Comparison of ENCODE assay signal across 1 cellular context in the genomic region with DNA sequence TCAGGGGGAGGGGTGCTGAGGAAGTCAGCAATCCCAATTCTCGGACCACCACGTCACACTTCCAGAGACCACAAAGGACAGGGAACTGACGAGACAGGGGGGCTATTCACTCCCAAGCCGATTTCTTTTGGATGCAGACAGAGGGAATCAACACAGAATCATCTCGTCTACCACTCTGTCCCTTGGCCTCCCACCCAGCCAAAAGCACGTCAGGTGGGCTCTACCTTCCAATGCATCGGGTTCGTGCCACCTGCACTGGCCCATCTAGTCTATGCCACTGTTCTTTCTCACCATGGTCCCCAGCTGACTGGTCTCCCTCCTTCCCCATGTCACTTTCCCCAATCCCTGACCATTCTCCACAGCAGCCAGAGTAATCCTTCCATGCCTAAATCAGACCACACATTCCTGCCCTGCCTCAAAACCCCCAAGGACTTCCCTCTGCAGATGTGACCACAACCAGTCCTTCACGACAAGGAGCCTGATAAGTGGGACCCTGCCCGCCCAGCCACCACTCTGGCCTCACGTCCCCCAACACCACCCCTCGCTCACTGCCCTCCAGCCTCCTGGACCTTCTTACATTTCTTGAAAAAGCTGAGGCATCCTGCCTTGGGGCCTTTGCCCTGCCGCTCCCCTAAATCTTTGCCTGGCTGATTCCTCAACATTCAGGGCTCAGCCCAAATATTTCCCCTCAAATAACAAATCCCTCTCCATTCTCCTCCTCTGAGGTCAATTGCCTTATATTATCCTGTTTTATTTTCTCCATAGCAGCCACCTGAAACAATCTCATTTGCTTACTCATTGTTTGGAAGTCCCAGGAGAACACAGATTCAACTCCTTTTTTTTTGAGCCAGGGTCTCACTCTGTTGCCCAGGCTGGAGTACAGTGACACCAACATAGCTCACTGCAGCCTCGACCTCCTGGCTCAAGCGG.
TF ChIP-seq lines count a peak whose summit lies in the region.

No MANE protein-coding gene starts in this region.

TF ChIP-seq in HepG2, 621 proteins besides CTCF, POLR2A, EP300 and RAD21 (continued from another document):
- TF ChIP-seq, protein P1, sequence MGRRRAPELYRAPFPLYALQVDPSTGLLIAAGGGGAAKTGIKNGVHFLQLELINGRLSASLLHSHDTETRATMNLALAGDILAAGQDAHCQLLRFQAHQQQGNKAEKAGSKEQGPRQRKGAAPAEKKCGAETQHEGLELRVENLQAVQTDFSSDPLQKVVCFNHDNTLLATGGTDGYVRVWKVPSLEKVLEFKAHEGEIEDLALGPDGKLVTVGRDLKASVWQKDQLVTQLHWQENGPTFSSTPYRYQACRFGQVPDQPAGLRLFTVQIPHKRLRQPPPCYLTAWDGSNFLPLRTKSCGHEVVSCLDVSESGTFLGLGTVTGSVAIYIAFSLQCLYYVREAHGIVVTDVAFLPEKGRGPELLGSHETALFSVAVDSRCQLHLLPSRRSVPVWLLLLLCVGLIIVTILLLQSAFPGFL (CRISPR knock-in tag; IDR thresholded peaks at IDR 0.05) = no peak
- TF ChIP-seq GZF1 (CRISPR knock-in tag; IDR thresholded peaks at IDR 0.05) = no peak
- no peak for TF ChIP-seq ZKSCAN8 (CRISPR knock-in tag; IDR thresholded peaks at IDR 0.05; ENCODE audit: borderline replicate concordance)
- TF ChIP-seq PHF8 (CRISPR knock-in tag; IDR thresholded peaks at IDR 0.05) = no peak
- no peak for TF ChIP-seq REPIN1 (CRISPR knock-in tag; IDR thresholded peaks at IDR 0.05; ENCODE audit: borderline replicate concordance, low read depth)
- no peak for TF ChIP-seq MYNN (CRISPR knock-in tag; IDR thresholded peaks at IDR 0.05; ENCODE audit: low read depth)
- TF ChIP-seq, protein P2, sequence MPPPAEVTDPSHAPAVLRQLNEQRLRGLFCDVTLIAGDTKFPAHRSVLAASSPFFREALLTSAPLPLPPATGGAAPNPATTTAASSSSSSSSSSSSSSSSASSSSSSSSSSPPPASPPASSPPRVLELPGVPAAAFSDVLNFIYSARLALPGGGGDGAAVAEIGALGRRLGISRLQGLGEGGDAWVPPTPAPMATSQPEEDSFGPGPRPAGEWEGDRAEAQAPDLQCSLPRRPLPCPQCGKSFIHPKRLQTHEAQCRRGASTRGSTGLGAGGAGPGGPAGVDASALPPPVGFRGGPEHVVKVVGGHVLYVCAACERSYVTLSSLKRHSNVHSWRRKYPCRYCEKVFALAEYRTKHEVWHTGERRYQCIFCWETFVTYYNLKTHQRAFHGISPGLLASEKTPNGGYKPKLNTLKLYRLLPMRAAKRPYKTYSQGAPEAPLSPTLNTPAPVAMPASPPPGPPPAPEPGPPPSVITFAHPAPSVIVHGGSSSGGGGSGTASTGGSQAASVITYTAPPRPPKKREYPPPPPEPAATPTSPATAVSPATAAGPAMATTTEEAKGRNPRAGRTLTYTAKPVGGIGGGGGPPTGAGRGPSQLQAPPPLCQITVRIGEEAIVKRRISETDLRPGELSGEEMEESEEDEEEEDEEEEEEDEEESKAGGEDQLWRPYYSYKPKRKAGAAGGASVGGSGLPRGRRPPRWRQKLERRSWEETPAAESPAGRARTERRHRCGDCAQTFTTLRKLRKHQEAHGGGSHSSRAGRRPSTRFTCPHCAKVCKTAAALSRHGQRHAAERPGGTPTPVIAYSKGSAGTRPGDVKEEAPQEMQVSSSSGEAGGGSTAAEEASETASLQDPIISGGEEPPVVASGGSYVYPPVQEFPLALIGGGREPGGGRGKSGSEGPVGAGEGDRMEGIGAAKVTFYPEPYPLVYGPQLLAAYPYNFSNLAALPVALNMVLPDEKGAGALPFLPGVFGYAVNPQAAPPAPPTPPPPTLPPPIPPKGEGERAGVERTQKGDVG (CRISPR knock-in tag; IDR thresholded peaks at IDR 0.05; ENCODE audit: borderline replicate concordance) = no peak
- TF ChIP-seq ZNF777 (CRISPR knock-in tag; IDR thresholded peaks at IDR 0.05) = no peak
- TF ChIP-seq DMAP1 (CRISPR knock-in tag; IDR thresholded peaks at IDR 0.05) = no peak
- no peak for TF ChIP-seq NR2F6 (IDR thresholded peaks at IDR 0.05)
- TF ChIP-seq NR2F6 (CRISPR knock-in tag; IDR thresholded peaks at IDR 0.05) = no peak
- TF ChIP-seq PAX8 (CRISPR knock-in tag; IDR thresholded peaks at IDR 0.05; ENCODE audit: borderline replicate concordance) = no peak
- TF ChIP-seq NFATC3 (CRISPR knock-in tag; IDR thresholded peaks at IDR 0.05) = no peak
- TF ChIP-seq, protein P3, sequence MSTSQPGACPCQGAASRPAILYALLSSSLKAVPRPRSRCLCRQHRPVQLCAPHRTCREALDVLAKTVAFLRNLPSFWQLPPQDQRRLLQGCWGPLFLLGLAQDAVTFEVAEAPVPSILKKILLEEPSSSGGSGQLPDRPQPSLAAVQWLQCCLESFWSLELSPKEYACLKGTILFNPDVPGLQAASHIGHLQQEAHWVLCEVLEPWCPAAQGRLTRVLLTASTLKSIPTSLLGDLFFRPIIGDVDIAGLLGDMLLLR (CRISPR knock-in tag; IDR thresholded peaks at IDR 0.05) = no peak
- no peak for TF ChIP-seq ATRX (CRISPR knock-in tag; IDR thresholded peaks at IDR 0.05; ENCODE audit: borderline replicate concordance)
- TF ChIP-seq, protein P4, sequence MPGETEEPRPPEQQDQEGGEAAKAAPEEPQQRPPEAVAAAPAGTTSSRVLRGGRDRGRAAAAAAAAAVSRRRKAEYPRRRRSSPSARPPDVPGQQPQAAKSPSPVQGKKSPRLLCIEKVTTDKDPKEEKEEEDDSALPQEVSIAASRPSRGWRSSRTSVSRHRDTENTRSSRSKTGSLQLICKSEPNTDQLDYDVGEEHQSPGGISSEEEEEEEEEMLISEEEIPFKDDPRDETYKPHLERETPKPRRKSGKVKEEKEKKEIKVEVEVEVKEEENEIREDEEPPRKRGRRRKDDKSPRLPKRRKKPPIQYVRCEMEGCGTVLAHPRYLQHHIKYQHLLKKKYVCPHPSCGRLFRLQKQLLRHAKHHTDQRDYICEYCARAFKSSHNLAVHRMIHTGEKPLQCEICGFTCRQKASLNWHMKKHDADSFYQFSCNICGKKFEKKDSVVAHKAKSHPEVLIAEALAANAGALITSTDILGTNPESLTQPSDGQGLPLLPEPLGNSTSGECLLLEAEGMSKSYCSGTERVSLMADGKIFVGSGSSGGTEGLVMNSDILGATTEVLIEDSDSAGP (CRISPR knock-in tag; IDR thresholded peaks at IDR 0.05; ENCODE audit: borderline replicate concordance) = no peak
